9 cellular contexts compared by ENCODE assay signal in genomic region chr9:34493972-34494535, GRCh38. TPM values are rescaled to one million over a fixed set of nuclear protein-coding genes. Genes with fewer than 3 reads are reported as not detected.
DNase-seq lines count a peak whose midpoint lies in the region; ATAC-seq, FAIRE-seq and TF ChIP-seq lines count a peak whose summit lies in the region.
"Had no signal": no experiment of that assay in that cellular context is flagged by ENCODE, and none has a peak within 500 bp of the region (broad histone marks: within the 10 kb centered on the region; RNA-seq: fewer than 3 reads in every experiment).

No MANE protein-coding gene starts in this region.

- FAIRE-seq in bronchial epithelial cell (lab: Jason Lieb, UNC) (no peak), RCC 7860 (lab: Jason Lieb, UNC) (no peak)
- FAIRE-seq: islet of Langerhans had no signal

- no peaks in the 10 kb centered on the region for H3K9me3 ChIP-seq in mucosa of descending colon

- H3K36me3 ChIP-seq in bronchial epithelial cell (ENCODE audit: control insufficient read depth, insufficient read depth, low read length) (no peaks in the 10 kb centered on the region), mucosa of descending colon (ENCODE audit: low read depth) (no peaks in the 10 kb centered on the region)

- intact Hi-C loops in mucosa of descending colon (cut with DNase I, micrococcal nuclease), result no loop called here

- peaks cover 1% of the 10 kb centered on the region for H3K27me3 ChIP-seq in bronchial epithelial cell (ENCODE audit: control insufficient read depth, insufficient read depth, low read length)

- H3K4me3 ChIP-seq in bronchial epithelial cell (ENCODE audit: low read depth, low read length) (no peak overlapping the region), mucosa of descending colon (no peak overlapping the region)

- no peak for ATAC-seq in mucosa of descending colon

- no peaks in the 10 kb centered on the region for H3K4me1 ChIP-seq in mucosa of descending colon (ENCODE audit: low read depth)

- DNase-seq in EL (peak; percentile 45), NCI-H226 (peak; percentile 18), bronchial epithelial cell (ENCODE audit: low read depth) (peak; percentile 22), mucosa of descending colon (peak in 2 of 3 donors; percentile 46 to 62), NCI-H2081 treated with DMSO at 0.1 percent for 48 hours (lab: John Stamatoyannopoulos, UW) (no peak), RCC 7860 (ENCODE audit: low spot score) (no peak), SW 1271 (lab: John Stamatoyannopoulos, UW) (no peak)
- DNase-seq in activated CD4-positive, CD25-positive, alpha-beta regulatory T cell (lab: John Stamatoyannopoulos, UW), result no peak

- TF ChIP-seq CTCF in bronchial epithelial cell (IDR thresholded peaks at IDR 0.05; ENCODE audit: insufficient read depth, low read length, severe bottlenecking) (no peak), mucosa of descending colon (IDR thresholded peaks at IDR 0.05) (no peak)

RNA-seq across cellular contexts. Expression of gene ENHO, which starts 28.7 kb away (rescaled TPM):
- total RNA-seq in bronchial epithelial cell (0.13 TPM in 1 of 2 replicates, not detected in the other), mucosa of descending colon (1 to 10 TPM; 1.4 to 2.0 (median 1.5) TPM)

RNA-seq across cellular contexts. Expression of gene DNAI1, which starts 35.4 kb away (rescaled TPM):
- not detected in 2 replicates for total RNA-seq in bronchial epithelial cell
- not detected for total RNA-seq in mucosa of descending colon

RNA-seq across cellular contexts. Expression of gene FAM219A, which starts 35.7 kb away (rescaled TPM):
- total RNA-seq in bronchial epithelial cell (3.9 and 5.4 TPM in 2 replicates), mucosa of descending colon (10 to 100 TPM in 1 of 3 donors, 1 to 10 TPM in 2; 5.1 to 20.8 (median 8.6) TPM)

Comparison
In these comparisons a context has a peak if more than half of its experiments do, and no peak if none do; other contexts are left out.
1. DNase-seq: peak in EL (single experiment), NCI-H226 (single experiment), bronchial epithelial cell (single experiment) and mucosa of descending colon (2 of 3); none in NCI-H2081 treated with DMSO at 0.1 percent for 48 hours (single experiment), activated CD4-positive, CD25-positive, alpha-beta regulatory T cell (0 of 4), RCC 7860 (single experiment) and SW 1271 (0 of 2).